26 cellular contexts compared by ENCODE assay signal in genomic region chr10:70834448-70835151, GRCh38. TPM values are rescaled to one million over a fixed set of nuclear protein-coding genes. Genes with fewer than 3 reads are reported as not detected.
DNase-seq lines count a peak whose midpoint lies in the region; ATAC-seq and TF ChIP-seq lines count a peak whose summit lies in the region.
"Had no signal": no experiment of that assay in that cellular context is flagged by ENCODE, and none has a peak within 500 bp of the region (broad histone marks: within the 10 kb centered on the region; RNA-seq: fewer than 3 reads in every experiment).

No MANE protein-coding gene starts in this region.

- H3K9me3 ChIP-seq in Peyer's patch (no peaks in the 10 kb centered on the region), smooth muscle cell (replicated peaks; ENCODE audit: low read depth) (no peaks in the 10 kb centered on the region), colonic mucosa (no peaks in the 10 kb centered on the region)
- H3K9me3 ChIP-seq: ovary, SJCRH30, tibial artery had no signal

- peaks cover 40% of the 10 kb centered on the region for H3K36me3 Mint-ChIP-seq in activated naive CD4-positive, alpha-beta T cell treated with anti-CD3 and anti-CD28 coated beads, Interleukin-2, amount 50 U/mL, for 24 hours
- peaks cover 62% of the 10 kb centered on the region for H3K36me3 Mint-ChIP-seq in nephron progenitor cell (ENCODE audit: low read depth)

- H3K36me3 ChIP-seq in Peyer's patch (peaks cover 0 to 7% (median 0%) of the 10 kb centered on the region in 3 donors), smooth muscle cell (ENCODE audit: low read depth) (no peaks in the 10 kb centered on the region), colonic mucosa (no peaks in the 10 kb centered on the region)
- H3K36me3 ChIP-seq: ovary, SJCRH30 had no signal

- TF ChIP-seq CTCF in Peyer's patch (IDR thresholded peaks at IDR 0.05) (no peak), smooth muscle cell (IDR thresholded peaks at IDR 0.05; ENCODE audit: borderline replicate concordance, insufficient read depth, poor library complexity, severe bottlenecking) (no peak), colonic mucosa (IDR thresholded peaks at IDR 0.05) (no peak), nephron progenitor cell (IDR thresholded peaks at IDR 0.05) (no peak)

- intact Hi-C loops in left colon (cut with DNase I, micrococcal nuclease) (no loop called here), colonic mucosa (cut with DNase I) (no loop called here)

- H3K27me3 ChIP-seq in Peyer's patch (no peaks in the 10 kb centered on the region), smooth muscle cell (ENCODE audit: low read depth) (no peaks in the 10 kb centered on the region), colonic mucosa (no peaks in the 10 kb centered on the region)
- H3K27me3 ChIP-seq: ovary, SJCRH30, tibial artery had no signal

- H3K9ac ChIP-seq in smooth muscle cell (ENCODE audit: low read depth) (peak overlapping the region; percentile 74), colonic mucosa (ENCODE audit: low read depth in 2 of 2, low read length in 2 of 2) (no peak overlapping the region)

- peaks cover 57% of the 10 kb centered on the region for H3K4me1 Mint-ChIP-seq in activated naive CD4-positive, alpha-beta T cell treated with anti-CD3 and anti-CD28 coated beads, Interleukin-2, amount 50 U/mL, for 24 hours
- H3K4me1 Mint-ChIP-seq in nephron progenitor cell = peaks cover 14% of the 10 kb centered on the region

- no peaks in the 10 kb centered on the region for H3K9me3 Mint-ChIP-seq in activated naive CD4-positive, alpha-beta T cell treated with anti-CD3 and anti-CD28 coated beads, Interleukin-2, amount 50 U/mL, for 24 hours
- H3K9me3 Mint-ChIP-seq in nephron progenitor cell = peaks cover 8% of the 10 kb centered on the region

- H3F3A ChIP-seq in smooth muscle cell (ENCODE audit: low read depth) = peaks cover 60% of the 10 kb centered on the region

- no peak for TF ChIP-seq POLR2A in Peyer's patch (IDR thresholded peaks at IDR 0.05)

- H2AFZ ChIP-seq in smooth muscle cell (ENCODE audit: low read depth) = no peak overlapping the region

- H3K4me3 ChIP-seq in Peyer's patch = no peak overlapping the region
- no peak overlapping the region for H3K4me3 ChIP-seq in smooth muscle cell
- H3K4me3 ChIP-seq in colonic mucosa = no peak overlapping the region
- H3K4me3 ChIP-seq: lung, ovary, SJCRH30, tibial artery had no signal

- peak; percentile 35 for ATAC-seq in left colon
- no peak for ATAC-seq in GM18873 (IDR thresholded peaks at IDR 0.05; ENCODE audit: low FRiP score, unreplicated experiment)
- ATAC-seq: activated CD4-positive, CD25-positive, alpha-beta regulatory T cell treated with anti-CD3 and anti-CD28 coated beads, Interleukin-2, amount 50 U/mL, for 24 hours; esophagus mucosa; sciatic nerve had no signal

- H3K27ac ChIP-seq in Peyer's patch (peak overlapping the region in 2 of 4 donors; percentile 15 to 48), smooth muscle cell (ENCODE audit: low read depth) (peak overlapping the region; percentile 97), colonic mucosa (no peak overlapping the region)
- H3K27ac ChIP-seq: ovary, SJCRH30, tibial artery had no signal

- DNase-seq in activated naive CD4-positive, alpha-beta T cell treated with anti-CD3 and anti-CD28 coated beads, Interleukin-2, amount 50 U/mL, for 16 hours = no peak
- DNase-seq in Peyer's patch = peak in 2 of 3 donors; percentile 55 to 72
- DNase-seq in left colon = no peak
- DNase-seq in smooth muscle cell (lab: John Stamatoyannopoulos, UW; ENCODE audit: unreplicated experiment) = no peak
- DNase-seq in colonic mucosa = no peak
- no peak for DNase-seq in nephron progenitor cell
- DNase-seq: anterior cingulate cortex; CD4-positive, CD25-positive, alpha-beta regulatory T cell; effector memory CD4-positive, alpha-beta T cell; hippocampal formation; NCI-H2171 treated with DMSO at 0.1 percent for 48 hours; NCI-H748 treated with DMSO at 0.1 percent for 48 hours; ovary; SJCRH30; stimulated activated CD4-positive, alpha-beta T cell treated with anti-CD3 and anti-CD28 coated beads, Interleukin-1b, Interleukin-23, amount 100 ng/mL, for 48 hours; stimulated activated naive CD4-positive, alpha-beta T cell treated with Interleukin-2 at 50 U/mL for 16 hours; tibial artery had no signal

- WGBS in smooth muscle cell (ENCODE audit: low lambda C conversion rate) = 90% methylated on average over 7 of the region's 7 CpGs

- H3K27me3 Mint-ChIP-seq in activated naive CD4-positive, alpha-beta T cell treated with anti-CD3 and anti-CD28 coated beads, Interleukin-2, amount 50 U/mL, for 24 hours = no peaks in the 10 kb centered on the region
- no peaks in the 10 kb centered on the region for H3K27me3 Mint-ChIP-seq in nephron progenitor cell (ENCODE audit: low read depth, poor library complexity)
- H3K27me3 Mint-ChIP-seq: CD4-positive, CD25-positive, alpha-beta regulatory T cell had no signal

- H3K79me2 ChIP-seq in smooth muscle cell (ENCODE audit: low read depth) = peaks cover 58% of the 10 kb centered on the region

- peaks cover 0 to 35% (median 3%) of the 10 kb centered on the region in 4 donors for H3K4me1 ChIP-seq in Peyer's patch
- H3K4me1 ChIP-seq in smooth muscle cell (ENCODE audit: low read depth) = peaks cover 41% of the 10 kb centered on the region
- H3K4me1 ChIP-seq in colonic mucosa = peaks cover 12% of the 10 kb centered on the region
- H3K4me1 ChIP-seq: SJCRH30 had no signal

- H3K4me2 ChIP-seq in smooth muscle cell = peak overlapping the region; percentile 72

- H3K27ac Mint-ChIP-seq in activated naive CD4-positive, alpha-beta T cell treated with anti-CD3 and anti-CD28 coated beads, Interleukin-2, amount 50 U/mL, for 24 hours = peak overlapping the region; percentile 35
- H3K27ac Mint-ChIP-seq in nephron progenitor cell = no peak overlapping the region
- H3K27ac Mint-ChIP-seq: CD4-positive, CD25-positive, alpha-beta regulatory T cell had no signal

- H3K4me3 Mint-ChIP-seq in activated naive CD4-positive, alpha-beta T cell treated with anti-CD3 and anti-CD28 coated beads, Interleukin-2, amount 50 U/mL, for 24 hours = no peak overlapping the region
- no peak overlapping the region for H3K4me3 Mint-ChIP-seq in nephron progenitor cell
- H3K4me3 Mint-ChIP-seq: CD4-positive, CD25-positive, alpha-beta regulatory T cell had no signal

- no peaks in the 10 kb centered on the region for H4K20me1 ChIP-seq in smooth muscle cell (ENCODE audit: low read depth)

RNA-seq across cellular contexts. Expression of gene SGPL1, which starts 18.9 kb away (rescaled TPM):
- total RNA-seq in Peyer's patch (100 to 1,000 TPM in 1 of 4 donors, 10 to 100 TPM in 3; 31.4 to 101 (median 82.1) TPM), left colon (10 to 100 TPM; 68.8 to 82.2 TPM), smooth muscle cell (41.1 and 52.0 TPM in 2 replicates), colonic mucosa (10 to 100 TPM; 59.8 to 67.6 TPM)
- 20.0 and 35.2 TPM in 2 replicates for polyA plus RNA-seq in smooth muscle cell

RNA-seq across cellular contexts. Expression of gene TBATA, which starts 49.4 kb away (rescaled TPM):
- total RNA-seq in Peyer's patch (not detected), left colon (not detected), smooth muscle cell (not detected in 2 replicates), colonic mucosa (not detected)
- not detected in 2 replicates for polyA plus RNA-seq in smooth muscle cell
- total RNA-seq: CD4-positive, CD25-positive, alpha-beta regulatory T cell; esophagus mucosa; frontal cortex; G401; lung; ovary; sciatic nerve; SJCRH30 had no signal
- polyA plus RNA-seq: AG04450; CD4-positive, CD25-positive, alpha-beta regulatory T cell; lung; ovary had no signal

RNA-seq across cellular contexts. Expression of gene PCBD1, which starts 53.8 kb away (rescaled TPM):
- total RNA-seq in Peyer's patch (10 to 100 TPM; 38.8 to 63.5 (median 55.9) TPM), left colon (10 to 100 TPM; 67.6 to 78.2 TPM), smooth muscle cell (18.3 and 34.7 TPM in 2 replicates), colonic mucosa (100 to 1,000 TPM in 1 of 2 donors, 10 to 100 TPM in 1; 96.4 to 196 TPM)
- polyA plus RNA-seq in smooth muscle cell = 34.7 and 48.5 TPM in 2 replicates

Comparison
In these comparisons a context has a peak if more than half of its experiments do, and no peak if none do; other contexts are left out.
1. DNase-seq: peak in Peyer's patch (2 of 3); none in activated naive CD4-positive, alpha-beta T cell treated with anti-CD3 and anti-CD28 coated beads, Interleukin-2, amount 50 U/mL, for 16 hours (single experiment), left colon (0 of 2), smooth muscle cell (single experiment), colonic mucosa (single experiment) and nephron progenitor cell (single experiment).